In the genomic region with DNA sequence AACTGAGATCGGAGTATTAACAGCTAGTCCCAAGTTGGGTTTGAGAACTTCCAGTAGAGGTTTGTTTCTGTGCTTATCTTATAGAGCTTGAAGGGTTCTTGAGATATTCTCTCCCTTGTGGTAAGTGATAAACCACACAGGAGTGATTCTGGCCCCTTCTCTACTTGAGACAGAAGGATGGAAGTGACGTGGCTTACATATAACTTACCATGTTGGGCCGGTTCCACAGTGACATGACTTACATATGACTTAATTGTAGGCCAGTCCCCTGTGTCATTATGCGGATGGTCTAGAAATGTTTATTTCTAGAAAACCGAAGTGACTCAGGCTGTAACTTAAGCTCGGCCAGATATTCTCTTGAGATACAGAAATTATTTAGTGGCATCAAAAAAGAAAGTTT, we compare ENCODE assay signal across 27 cellular contexts.
DNase-seq lines count a peak whose midpoint lies in the region; ATAC-seq and TF ChIP-seq lines count a peak whose summit lies in the region.
"Had no signal": no experiment of that assay in that cellular context is flagged by ENCODE, and none has a peak within 500 bp of the region (broad histone marks: within the 10 kb centered on the region; RNA-seq: fewer than 3 reads in every experiment).

No MANE protein-coding gene starts in this region.

- intact Hi-C loops in esophagus squamous epithelium (cut with DNase I) = no loop called here
- intact Hi-C loops in aorta (cut with DNase I) = no loop called here

- TF ChIP-seq CTCF in esophagus squamous epithelium (IDR thresholded peaks at IDR 0.05) = no peak

- H3K27ac ChIP-seq in esophagus squamous epithelium (no peak overlapping the region), aorta (ENCODE audit: low read depth in 1 of 2, low read length in 2 of 2) (no peak overlapping the region)
- H3K27ac ChIP-seq: neutrophil, psoas muscle, sigmoid colon had no signal

- ATAC-seq in GM18511 (IDR thresholded peaks at IDR 0.05; ENCODE audit: unreplicated experiment) = peak; percentile 58
- peak; percentile 86 for ATAC-seq in GM21619 (IDR thresholded peaks at IDR 0.05; ENCODE audit: unreplicated experiment)
- peak; percentile 89 for ATAC-seq in HG03442 (IDR thresholded peaks at IDR 0.05; ENCODE audit: unreplicated experiment)
- ATAC-seq in aorta (ENCODE audit: low FRiP score) = no peak
- ATAC-seq in GM21515 (IDR thresholded peaks at IDR 0.05; ENCODE audit: unreplicated experiment) = no peak
- ATAC-seq: activated CD8-positive, alpha-beta T cell treated with anti-CD3 and anti-CD28 coated beads, Interleukin-2, amount 10 ng/mL, durations not matched to agents 7 days and 5 days; HepG2; psoas muscle; stimulated activated memory B cell treated with anti-CD40 and anti-IgM and Interleukin-4, amounts not matched to agents 10 μg/mL and 1 μg/mL and 100 μg/mL, for 72 hours had no signal

- no peak overlapping the region for H3K4me3 ChIP-seq in esophagus squamous epithelium
- no peak overlapping the region for H3K4me3 ChIP-seq in aorta (ENCODE audit: low read length in 2 of 2)
- H3K4me3 ChIP-seq: psoas muscle, sigmoid colon had no signal

- H3K9me3 ChIP-seq in esophagus squamous epithelium (no peaks in the 10 kb centered on the region), aorta (ENCODE audit: control insufficient read depth, low read length) (no peaks in the 10 kb centered on the region)
- H3K9me3 ChIP-seq: neutrophil, psoas muscle, sigmoid colon had no signal

- no peak for TF ChIP-seq POLR2A in esophagus squamous epithelium (IDR thresholded peaks at IDR 0.05)

- H3K36me3 ChIP-seq in esophagus squamous epithelium (peaks cover 5 to 49% (median 13%) of the 10 kb centered on the region in 3 donors), aorta (ENCODE audit: control insufficient read depth in 1 of 2, insufficient read depth in 2 of 2, low read length in 1 of 2) (peaks cover 0 to 2% of the 10 kb centered on the region in 2 donors)

- WGBS in esophagus squamous epithelium, 2 donors = 82 to 92% methylated on average over 6 of the region's 6 CpGs
- WGBS in aorta, 2 donors = 78 to 85% methylated on average over 6 of the region's 6 CpGs

- DNase-seq in fibroblast of gingiva (ENCODE audit: low read depth) (peak; percentile 18), esophagus squamous epithelium (lab: John Stamatoyannopoulos, UW) (no peak), aorta (no peak), OCI-M1 (lab: John Stamatoyannopoulos, UW) (no peak)
- DNase-seq: activated CD8-positive, alpha-beta T cell treated with anti-CD3 and anti-CD28 coated beads, Interleukin-2, amount 10 ng/mL, durations not matched to agents 7 days and 5 days; activated effector memory CD4-positive, alpha-beta T cell treated with anti-CD3 and anti-CD28 coated beads, Interleukin-2, amount 50 U/mL, for 16 hours; activated naive CD8-positive, alpha-beta T cell treated with anti-CD3 and anti-CD28 coated beads, Interleukin-2, amount 10 ng/mL, durations not matched to agents 7 days and 5 days; CD4-positive, alpha-beta memory T cell; dermis blood vessel endothelial cell; glutamatergic neuron; MV-4-11; naive B cell; NCI-H1436 treated with DMSO at 0.1 percent for 48 hours; NCI-H446 treated with DMSO at 0.1 percent for 48 hours; NCI-H82; psoas muscle; RPMI8226; sigmoid colon; stimulated activated CD4-positive, alpha-beta T cell treated with anti-CD3 and anti-CD28 coated beads, Interleukin-4, amount 100 ng/mL, for 24 hours; T-helper 1 cell had no signal

- H3K4me1 ChIP-seq in esophagus squamous epithelium (no peaks in the 10 kb centered on the region), aorta (ENCODE audit: control insufficient read depth in 1 of 2, insufficient read depth in 2 of 2, low read length in 2 of 2) (no peaks in the 10 kb centered on the region)
- H3K4me1 ChIP-seq: sigmoid colon had no signal

- H3K27me3 ChIP-seq in esophagus squamous epithelium (no peaks in the 10 kb centered on the region), aorta (ENCODE audit: control insufficient read depth in 1 of 2, insufficient read depth in 2 of 2, low read length in 1 of 2) (no peaks in the 10 kb centered on the region)
- H3K27me3 ChIP-seq: neutrophil, sigmoid colon had no signal

Comparison
In these comparisons a context has a peak if more than half of its experiments do, and no peak if none do; other contexts are left out.
1. ATAC-seq: peak in GM18511 (single experiment), GM21619 (single experiment) and HG03442 (single experiment); none in aorta (single experiment) and GM21515 (single experiment).